In genomic region chr11:32420937-32421532, GRCh38 we compare ENCODE assay signal across 1 cellular context.
TF ChIP-seq lines count a peak whose summit lies in the region.

No MANE protein-coding gene starts in this region.

TF ChIP-seq in GM12878, 131 proteins besides CTCF, POLR2A, EP300 and RAD21 (continued from another document):
- TF ChIP-seq ZNF687 (IDR thresholded peaks at IDR 0.05) (peak; percentile 59; the same call in 1 of the 2 replicates), NFXL1 (IDR thresholded peaks at IDR 0.05; ENCODE audit: borderline replicate concordance) (no peak), CEBPB (IDR thresholded peaks at IDR 0.05; ENCODE audit: borderline replicate concordance in 1 of 2, low read depth in 2 of 2, low read length in 2 of 2) (no peak), NFIC (IDR thresholded peaks at IDR 0.05; ENCODE audit: low read depth, low read length) (peak; percentile 33; the same call in 1 of the 2 replicates), RFX5 (IDR thresholded peaks at IDR 0.05; ENCODE audit: low read depth, low read length) (no peak), USF2 (IDR thresholded peaks at IDR 0.05; ENCODE audit: borderline replicate concordance, low read depth, low read length) (no peak), BCL3 (IDR thresholded peaks at IDR 0.05; ENCODE audit: borderline replicate concordance, insufficient read depth, low read depth, low read length, poor library complexity, severe bottlenecking) (no peak), BRCA1 (IDR thresholded peaks at IDR 0.05; ENCODE audit: low read depth, low read length) (no peak), MEF2A (IDR thresholded peaks at IDR 0.05; ENCODE audit: insufficient read depth, low read depth, low read length) (0 out of 2 replicates have a peak, but pooled peaks have one; percentile 35), TAF1 (IDR thresholded peaks at IDR 0.05; ENCODE audit: borderline replicate concordance, low read depth, low read length) (no peak), ZBED1 (IDR thresholded peaks at IDR 0.05; ENCODE audit: borderline replicate concordance) (no peak), REST (IDR thresholded peaks at IDR 0.05; ENCODE audit: low read depth, low read length) (no peak), IKZF1 (conservative IDR thresholded peaks at IDR 0.05) (peak; percentile 61; the same call in 1 of the 2 replicates), HDGF (IDR thresholded peaks at IDR 0.05) (no peak), TCF12 (IDR thresholded peaks at IDR 0.05; ENCODE audit: low read depth, low read length) (0 out of 2 replicates have a peak, but pooled peaks have one; percentile 33), ZBTB40 (IDR thresholded peaks at IDR 0.05; ENCODE audit: borderline replicate concordance) (no peak), IKZF2 (IDR thresholded peaks at IDR 0.05) (peak; percentile 34 to 45; a peak in 3 of 4 replicates)
TF ChIP-seq in GM12878: peak in this region for 10.
